24 cellular contexts compared by ENCODE assay signal in genomic region chr4:109290918-109291317, GRCh38. TPM values are rescaled to one million over a fixed set of nuclear protein-coding genes. Genes with fewer than 3 reads are reported as not detected.
"Had no signal": no experiment of that assay in that cellular context is flagged by ENCODE, and none has a peak within 500 bp of the region (broad histone marks: within the 10 kb centered on the region; RNA-seq: fewer than 3 reads in every experiment).

No MANE protein-coding gene starts in this region.

- H3K27ac ChIP-seq: ascending aorta, body of pancreas, VCaP had no signal

- H3K4me3 ChIP-seq: ascending aorta, body of pancreas, MG63 had no signal

- H3K9me3 ChIP-seq: ascending aorta, body of pancreas, MG63 had no signal

- FAIRE-seq: RCC 7860 had no signal

- DNase-seq: activated CD4-positive, alpha-beta memory T cell treated with anti-CD3 and anti-CD28 coated beads for 36 hours; activated CD4-positive, alpha-beta T cell treated with anti-CD3 and anti-CD28 coated beads, Interleukin-2, amount 10 ng/mL, durations not matched to agents 7 days and 5 days; activated CD4-positive, CD25-positive, alpha-beta regulatory T cell; activated CD8-positive, alpha-beta memory T cell treated with anti-CD3 and anti-CD28 coated beads for 24 hours; activated effector memory CD4-positive, alpha-beta T cell treated with anti-CD3 and anti-CD28 coated beads, Interleukin-2, amount 50 U/mL, for 16 hours; activated naive CD4-positive, alpha-beta T cell treated with Interleukin-2 at 50 U/mL for 16 hours; activated naive CD8-positive, alpha-beta T cell treated with anti-CD3 and anti-CD28 coated beads, Interleukin-2, amount 50 U/mL, for 24 hours; activated T-cell treated with anti-CD3 and anti-CD28 coated beads, Interleukin-2, amount 50 U/mL, for 4 hours; amniotic stem cell; body of pancreas; MG63; NCI-H1105; NCI-H1436; NCI-H1694 treated with DMSO at 0.1 percent for 48 hours; NCI-H2029 treated with DMSO at 0.1 percent for 48 hours; NCI-H446 treated with DMSO at 0.1 percent for 48 hours; NCI-H69; NK-92 treated with Interleukin-12 subunit alpha and Interleukin-12 subunit beta, amount 100 ng/mL, for 24 hours; SIG-M5 had no signal

- ATAC-seq: activated naive CD4-positive, alpha-beta T cell treated with anti-CD3 and anti-CD28 coated beads, Interleukin-2, amount 50 U/mL, for 72 hours; activated naive CD8-positive, alpha-beta T cell treated with anti-CD3 and anti-CD28 coated beads, Interleukin-2, amount 50 U/mL, for 24 hours; activated T-cell treated with anti-CD3 and anti-CD28 coated beads, Interleukin-2, amount 50 U/mL, for 4 hours; body of pancreas had no signal

- H3K36me3 ChIP-seq: ascending aorta, MG63 had no signal

- H3K4me1 ChIP-seq: ascending aorta, body of pancreas had no signal

- H3K27me3 ChIP-seq: ascending aorta, body of pancreas, MG63 had no signal

RNA-seq across cellular contexts. Expression of gene COL25A1, which starts 11.5 kb away (rescaled TPM):
- total RNA-seq: activated CD4-positive, alpha-beta memory T cell treated with anti-CD3 and anti-CD28 coated beads for 36 hours; activated CD4-positive, alpha-beta T cell treated with anti-CD3 and anti-CD28 coated beads, Interleukin-2, amount 10 ng/mL, durations not matched to agents 7 days and 5 days; activated naive CD4-positive, alpha-beta T cell treated with anti-CD3 and anti-CD28 coated beads, Interleukin-2, amount 50 U/mL, for 72 hours; T-helper 2 cell treated with Interferon-gamma antibody and Interleukin-4, amounts not matched to agents 100 ng/mL and 5 ng/mL, for 36 hours had no signal
